ENCODE assay signal across 8 cellular contexts in genomic region chr15:40279437-40280141, GRCh38. TPM values are rescaled to one million over a fixed set of nuclear protein-coding genes. Genes with fewer than 3 reads are reported as not detected.
DNase-seq lines count a peak whose midpoint lies in the region; ATAC-seq, FAIRE-seq and TF ChIP-seq lines count a peak whose summit lies in the region.

No MANE protein-coding gene starts in this region.

- H2AFZ ChIP-seq in PC-9 = no peak overlapping the region

- H3K4me1 Mint-ChIP-seq in activated T-helper 2 cell treated with anti-CD3 and anti-CD28 coated beads, Interferon-gamma antibody, Interleukin-2, Interleukin-4, amounts not matched to agents 10 μg/mL and 5 μg/mL and 100 μg/mL, durations not matched to agents 14 hours and 24 hours and 36 hours (ENCODE audit: low read depth) = peaks cover 8% of the 10 kb centered on the region

- H3K27ac Mint-ChIP-seq in activated T-helper 2 cell treated with anti-CD3 and anti-CD28 coated beads, Interferon-gamma antibody, Interleukin-2, Interleukin-4, amounts not matched to agents 10 μg/mL and 5 μg/mL and 100 μg/mL, durations not matched to agents 14 hours and 24 hours and 36 hours = no peak overlapping the region

- H3K9me2 ChIP-seq in PC-9 (ENCODE audit: insufficient read depth) = no peaks in the 10 kb centered on the region

- H3K4me2 ChIP-seq in PC-9 = peak overlapping the region; percentile 46; the same call in 1 of the 2 replicates

- TF ChIP-seq CTCF in PC-9 (conservative IDR thresholded peaks at IDR 0.05) (peak; percentile 89), foreskin keratinocyte (conservative IDR thresholded peaks at IDR 0.05) (peak; percentile 93), thyroid gland (IDR thresholded peaks at IDR 0.05) (peak; percentile 89 to 98 (median 94))

- no TSS peak for BruUV-seq in PC-9 (replicated peaks; lab: Mats Ljungman, UMichigan)

- POLR2A ChIA-PET in PC-9 (lab: Charles Lee; ENCODE audit: unreplicated experiment) = interaction anchor here (0.6 kb wide), 1 partner anchor 30 kb away, joined by 5 read pairs; no protein-coding TSS in a partner anchor

- TF ChIP-seq POLR2A in H54 (IDR thresholded peaks at IDR 0.05; ENCODE audit: low read depth, low read length) (no peak), thyroid gland (IDR thresholded peaks at IDR 0.05) (no peak)

- H3K27ac ChIP-seq in PC-9 (no peak overlapping the region), foreskin keratinocyte (no peak overlapping the region), thyroid gland (no peak overlapping the region)

- H3K27me3 ChIP-seq in PC-9 (ENCODE audit: insufficient read depth, low read depth) (no peaks in the 10 kb centered on the region), foreskin keratinocyte (peaks cover 58% of the 10 kb centered on the region), thyroid gland (peaks cover 15% of the 10 kb centered on the region)

- no peaks in the 10 kb centered on the region for H3K36me3 Mint-ChIP-seq in activated T-helper 2 cell treated with anti-CD3 and anti-CD28 coated beads, Interferon-gamma antibody, Interleukin-2, Interleukin-4, amounts not matched to agents 10 μg/mL and 5 μg/mL and 100 μg/mL, durations not matched to agents 14 hours and 24 hours and 36 hours (ENCODE audit: low read depth)

- CTCF ChIA-PET in PC-9 (lab: Charles Lee) = interaction anchor here (0.9 to 1.9 kb wide), 6 partner anchors 11 to 175 kb away, joined by 3 to 11 read pairs (median 4); no protein-coding TSS in a partner anchor

- no peaks in the 10 kb centered on the region for H3K79me2 ChIP-seq in PC-9 (ENCODE audit: low read depth)

- H3K4me3 ChIP-seq in PC-9 = no peak overlapping the region
- no peak overlapping the region for H3K4me3 ChIP-seq in thyroid gland (replicated peaks in 1 of 3)

- H3K36me3 ChIP-seq in PC-9 (ENCODE audit: low read depth) = no peaks in the 10 kb centered on the region
- H3K36me3 ChIP-seq in thyroid gland = no peaks in the 10 kb centered on the region

- no peaks in the 10 kb centered on the region for H3K9me3 ChIP-seq in PC-9 (ENCODE audit: insufficient read depth, low read depth)
- no peaks in the 10 kb centered on the region for H3K9me3 ChIP-seq in thyroid gland

- ATAC-seq in foreskin keratinocyte (peak; percentile 35), GM21717 (IDR thresholded peaks at IDR 0.05; ENCODE audit: unreplicated experiment) (no peak)

- H3K9me3 Mint-ChIP-seq in activated T-helper 2 cell treated with anti-CD3 and anti-CD28 coated beads, Interferon-gamma antibody, Interleukin-2, Interleukin-4, amounts not matched to agents 10 μg/mL and 5 μg/mL and 100 μg/mL, durations not matched to agents 14 hours and 24 hours and 36 hours = no peaks in the 10 kb centered on the region

- intact Hi-C loops in PC-9 (cut with micrococcal nuclease; ENCODE audit: unreplicated experiment) = loop anchor here (1.0 to 5.0 kb wide), 6 partner anchors 31 to 613 kb away; partner anchors contain the start of genes INAFM2 and VPS18
- intact Hi-C loops in activated T-helper 2 cell treated with anti-CD3 and anti-CD28 coated beads, Interferon-gamma antibody, Interleukin-2, Interleukin-4, amounts not matched to agents 10 μg/mL and 5 μg/mL and 100 μg/mL, durations not matched to agents 14 hours and 24 hours and 36 hours (cut with micrococcal nuclease) = loop anchor here (1.0 to 10.0 kb wide), 3 partner anchors 31 to 175 kb away; partner anchors contain the start of gene BMF
- intact Hi-C loops in thyroid gland (cut with DNase I) = loop anchor here (5.0 kb wide), 2 partner anchors 78 to 143 kb away; partner anchors contain the start of gene DISP2

- no peaks in the 10 kb centered on the region for H4K20me1 ChIP-seq in PC-9 (ENCODE audit: insufficient read depth)

- FAIRE-seq in H54 (lab: Jason Lieb, UNC) = no peak

- H3K4me1 ChIP-seq in PC-9 (replicated peaks; ENCODE audit: insufficient read depth) = no peaks in the 10 kb centered on the region
- H3K4me1 ChIP-seq in foreskin keratinocyte = no peaks in the 10 kb centered on the region
- peaks cover 21 to 49% of the 10 kb centered on the region in 2 donors for H3K4me1 ChIP-seq in thyroid gland

- H3F3A ChIP-seq in PC-9 (ENCODE audit: insufficient read depth, low read depth) = no peaks in the 10 kb centered on the region

- peak overlapping the region; percentile 30 for H3K4me3 Mint-ChIP-seq in activated T-helper 2 cell treated with anti-CD3 and anti-CD28 coated beads, Interferon-gamma antibody, Interleukin-2, Interleukin-4, amounts not matched to agents 10 μg/mL and 5 μg/mL and 100 μg/mL, durations not matched to agents 14 hours and 24 hours and 36 hours (ENCODE audit: low read depth)

- peaks cover 52% of the 10 kb centered on the region for H3K27me3 Mint-ChIP-seq in activated T-helper 2 cell treated with anti-CD3 and anti-CD28 coated beads, Interferon-gamma antibody, Interleukin-2, Interleukin-4, amounts not matched to agents 10 μg/mL and 5 μg/mL and 100 μg/mL, durations not matched to agents 14 hours and 24 hours and 36 hours (ENCODE audit: low read depth)

- 4 to 16% methylated on average over 13 to 25 of the region's 40 CpGs for WGBS in thyroid gland, 2 donors

- peak; percentile 8 to 31 for DNase-seq in AML-193 (lab: John Stamatoyannopoulos, UW)
- peak; percentile 88 for DNase-seq in H54 (ENCODE audit: insufficient read length, low spot score)
- DNase-seq in PC-9 = peak; percentile 42 to 77
- peak; percentile 57 for DNase-seq in activated T-helper 2 cell treated with anti-CD3 and anti-CD28 coated beads, Interferon-gamma antibody, Interleukin-2, Interleukin-4, amounts not matched to agents 10 μg/mL and 5 μg/mL and 100 μg/mL, durations not matched to agents 14 hours and 24 hours and 36 hours (ENCODE audit: low spot score)
- DNase-seq in foreskin keratinocyte = peak in 1 of 2 donors; percentile 26
- peak in 47 of 56 donors; percentile 18 to 81 (median 46) for DNase-seq in nucleus accumbens (lab: John Stamatoyannopoulos, UW)
- DNase-seq in thyroid gland = peak; percentile 68 to 77

RNA-seq across cellular contexts. Expression of gene ANKRD63, which starts 3.3 kb away (rescaled TPM):
- total RNA-seq in PC-9 (2021) = not detected in 2 replicates
- 0.41 and 0.48 TPM in 2 replicates for total RNA-seq in activated T-helper 2 cell treated with anti-CD3 and anti-CD28 coated beads, Interferon-gamma antibody, Interleukin-2, Interleukin-4, amounts not matched to agents 10 μg/mL and 5 μg/mL and 100 μg/mL, durations not matched to agents 14 hours and 24 hours and 36 hours
- not detected in 2 replicates for total RNA-seq in foreskin keratinocyte
- not detected in 2 replicates for polyA plus RNA-seq in foreskin keratinocyte
- 1 to 10 TPM in 1 of 4 donors, not detected in 3; 2.1 TPM for total RNA-seq in thyroid gland

RNA-seq across cellular contexts. Expression of gene PLCB2, which starts 28.1 kb away (rescaled TPM):
- total RNA-seq in PC-9 (2021) (0.92 and 1.6 TPM in 2 replicates), foreskin keratinocyte (1.5 and 1.7 TPM in 2 replicates), thyroid gland (1 to 10 TPM; 1.7 to 7.2 (median 4.1) TPM)
- 96.3 and 98.9 TPM in 2 replicates for total RNA-seq in activated T-helper 2 cell treated with anti-CD3 and anti-CD28 coated beads, Interferon-gamma antibody, Interleukin-2, Interleukin-4, amounts not matched to agents 10 μg/mL and 5 μg/mL and 100 μg/mL, durations not matched to agents 14 hours and 24 hours and 36 hours
- 1.6 and 2.2 TPM in 2 replicates for polyA plus RNA-seq in foreskin keratinocyte

RNA-seq across cellular contexts. Expression of gene PAK6, which starts 40.7 kb away (rescaled TPM):
- 10.7 and 11.7 TPM in 2 replicates for total RNA-seq in PC-9 (2021)
- total RNA-seq in activated T-helper 2 cell treated with anti-CD3 and anti-CD28 coated beads, Interferon-gamma antibody, Interleukin-2, Interleukin-4, amounts not matched to agents 10 μg/mL and 5 μg/mL and 100 μg/mL, durations not matched to agents 14 hours and 24 hours and 36 hours = 0.27 and 0.78 TPM in 2 replicates
- 14.1 and 15.6 TPM in 2 replicates for total RNA-seq in foreskin keratinocyte
- polyA plus RNA-seq in foreskin keratinocyte = 8.9 and 9.0 TPM in 2 replicates
- total RNA-seq in thyroid gland = 10 to 100 TPM; 33.9 to 63.4 (median 43.9) TPM

RNA-seq across cellular contexts. Expression of gene INAFM2, which starts 43.9 kb away (rescaled TPM):
- total RNA-seq in PC-9 (2021) (2.4 and 3.1 TPM in 2 replicates), foreskin keratinocyte (15.0 and 17.8 TPM in 2 replicates), thyroid gland (10 to 100 TPM; 47.5 to 86.9 (median 63.8) TPM)
- total RNA-seq in activated T-helper 2 cell treated with anti-CD3 and anti-CD28 coated beads, Interferon-gamma antibody, Interleukin-2, Interleukin-4, amounts not matched to agents 10 μg/mL and 5 μg/mL and 100 μg/mL, durations not matched to agents 14 hours and 24 hours and 36 hours = 16.7 and 17.9 TPM in 2 replicates
- 16.2 and 19.1 TPM in 2 replicates for polyA plus RNA-seq in foreskin keratinocyte

Comparison
In these comparisons a context has a peak if more than half of its experiments do, and no peak if none do; other contexts are left out.
1. RNA of gene PLCB2, which starts 28.1 kb away (total RNA-seq): 96.3 to 98.9 TPM in activated T-helper 2 cell treated with anti-CD3 and anti-CD28 coated beads, Interferon-gamma antibody, Interleukin-2, Interleukin-4, amounts not matched to agents 10 μg/mL and 5 μg/mL and 100 μg/mL, durations not matched to agents 14 hours and 24 hours and 36 hours; 1.7 to 7.2 TPM in thyroid gland, 1.5 to 1.7 TPM in foreskin keratinocyte and 0.92 to 1.6 TPM in PC-9; every median in the first group is over 10 times any median in the second.
2. Peak in every context shown above with its lines, with median percentiles within 50 percentile points of each other: CTCF ChIP-seq.